ENCODE assay signal across 1 cellular context in genomic region chr10:17029581-17030271, GRCh38.
A peak's percentile ranks its signal among the peaks of the same experiment; 100 is the strongest.
TF ChIP-seq lines count a peak whose summit lies in the region.

No MANE protein-coding gene starts in this region.

TF ChIP-seq in K562, 482 proteins besides CTCF, POLR2A, EP300 and RAD21 (continued from another document and continues in another):
- TF ChIP-seq MTA1 (IDR thresholded peaks at IDR 0.05; ENCODE audit: borderline replicate concordance), result no peak
- no peak for TF ChIP-seq SRSF7 (optimal IDR thresholded peaks at IDR 0.05; ENCODE audit: low read depth, low read length)
- TF ChIP-seq SMARCA5 (IDR thresholded peaks at IDR 0.05), result no peak
- TF ChIP-seq NCOA2 (IDR thresholded peaks at IDR 0.05; ENCODE audit: partially characterized antibody in 2 of 2), result peak in 1 of 2 experiments; percentile 48
- no peak for TF ChIP-seq BMI1 (IDR thresholded peaks at IDR 0.05; ENCODE audit: low read length)
- TF ChIP-seq BCL6 (CRISPR knock-in tag; IDR thresholded peaks at IDR 0.05), result no peak
- no peak for TF ChIP-seq MYBL2 (IDR thresholded peaks at IDR 0.05; ENCODE audit: low read depth)
- no peak for TF ChIP-seq MYBL2 (CRISPR knock-in tag; IDR thresholded peaks at IDR 0.05; ENCODE audit: borderline replicate concordance)
- no peak for TF ChIP-seq ZFP36 (IDR thresholded peaks at IDR 0.05; ENCODE audit: low read depth, low read length, partially characterized antibody)
- no peak for TF ChIP-seq AFF4 (CRISPR knock-in tag; IDR thresholded peaks at IDR 0.05)
- no peak for TF ChIP-seq CBFB (CRISPR knock-in tag; IDR thresholded peaks at IDR 0.05)
- no peak for TF ChIP-seq ZFX (CRISPR knock-in tag; IDR thresholded peaks at IDR 0.05)
- no peak for TF ChIP-seq ZNF699 (CRISPR knock-in tag; IDR thresholded peaks at IDR 0.05; ENCODE audit: insufficient replicate concordance)
- no peak for TF ChIP-seq ZNF282 (CRISPR knock-in tag; IDR thresholded peaks at IDR 0.05)
- TF ChIP-seq JUN (IDR thresholded peaks at IDR 0.05; ENCODE audit: borderline replicate concordance, low read depth, low read length), result peak; percentile 96
- no peak for TF ChIP-seq JUN (CRISPR knock-in tag; IDR thresholded peaks at IDR 0.05; ENCODE audit: borderline replicate concordance)
- no peak for TF ChIP-seq ZNF197 (CRISPR knock-in tag; IDR thresholded peaks at IDR 0.05; ENCODE audit: low read depth)
- no peak for TF ChIP-seq NFXL1 (CRISPR knock-in tag; IDR thresholded peaks at IDR 0.05)
- TF ChIP-seq CEBPB (tag; IDR thresholded peaks at IDR 0.05), result no peak
- TF ChIP-seq ZNF311 (CRISPR knock-in tag; IDR thresholded peaks at IDR 0.05), result no peak
- peak; percentile 77 for TF ChIP-seq FOS (IDR thresholded peaks at IDR 0.05; ENCODE audit: extremely low read depth, insufficient read length)
- no peak for TF ChIP-seq HOMEZ (CRISPR knock-in tag; IDR thresholded peaks at IDR 0.05)
- TF ChIP-seq ZNF511 (CRISPR knock-in tag; IDR thresholded peaks at IDR 0.05), result no peak
- no peak for TF ChIP-seq NFYB (IDR thresholded peaks at IDR 0.05; ENCODE audit: extremely low read depth, insufficient read length)
- TF ChIP-seq LEF1 (IDR thresholded peaks at IDR 0.05), result peak; percentile 61
- TF ChIP-seq SPI1 (IDR thresholded peaks at IDR 0.05; ENCODE audit: borderline replicate concordance, low read depth, low read length), result peak; percentile 47; the same call in 1 of the 2 replicates
- no peak for TF ChIP-seq ZNF77 (CRISPR knock-in tag; IDR thresholded peaks at IDR 0.05)
- no peak for TF ChIP-seq ETS2 (tag; IDR thresholded peaks at IDR 0.05; ENCODE audit: borderline replicate concordance, poor library complexity, severe bottlenecking)
- no peak for TF ChIP-seq HNRNPLL (IDR thresholded peaks at IDR 0.05; ENCODE audit: low read depth, low read length, poor library complexity, severe bottlenecking)
- TF ChIP-seq ELK1 (CRISPR knock-in tag; IDR thresholded peaks at IDR 0.05), result no peak
- TF ChIP-seq ZNF174 (CRISPR knock-in tag; IDR thresholded peaks at IDR 0.05), result no peak
- TF ChIP-seq MCM2 (IDR thresholded peaks at IDR 0.05; ENCODE audit: low read depth), result no peak
- no peak for TF ChIP-seq ZFP30 (CRISPR knock-in tag; IDR thresholded peaks at IDR 0.05; ENCODE audit: borderline replicate concordance)
- TF ChIP-seq TFAP4 (CRISPR knock-in tag; IDR thresholded peaks at IDR 0.05; ENCODE audit: borderline replicate concordance), result no peak
- TF ChIP-seq ZNF12 (CRISPR knock-in tag; IDR thresholded peaks at IDR 0.05), result no peak
- TF ChIP-seq MEF2A (IDR thresholded peaks at IDR 0.05; ENCODE audit: control insufficient read depth, low read depth, low read length), result no peak
- TF ChIP-seq ZNF277 (CRISPR knock-in tag; IDR thresholded peaks at IDR 0.05; ENCODE audit: borderline replicate concordance), result no peak
- TF ChIP-seq SP1 (CRISPR knock-in tag; IDR thresholded peaks at IDR 0.05), result no peak
- TF ChIP-seq KDM5B (IDR thresholded peaks at IDR 0.05; ENCODE audit: insufficient replicate concordance, low read depth, low read length), result no peak
- TF ChIP-seq NCOA4 (IDR thresholded peaks at IDR 0.05; ENCODE audit: partially characterized antibody), result no peak
- TF ChIP-seq TRIM25 (IDR thresholded peaks at IDR 0.05; ENCODE audit: borderline replicate concordance), result no peak
- no peak for TF ChIP-seq TFAM (CRISPR knock-in tag; conservative IDR thresholded peaks at IDR 0.05)
- TF ChIP-seq MNT (conservative IDR thresholded peaks at IDR 0.05), result peak in 1 of 2 experiments; percentile 59; a peak in 1 of 4 replicates
- TF ChIP-seq MEF2D (tag; conservative IDR thresholded peaks at IDR 0.05; ENCODE audit: low read depth), result no peak
- no peak for TF ChIP-seq ZNF280B (CRISPR knock-in tag; IDR thresholded peaks at IDR 0.05)
- TF ChIP-seq TBL1XR1 (IDR thresholded peaks at IDR 0.05; ENCODE audit: low read length in 2 of 2), result peak in 1 of 2 experiments; percentile 32; a peak in 1 of 4 replicates
- no peak for TF ChIP-seq KLF1 (tag; IDR thresholded peaks at IDR 0.05)
- no peak for TF ChIP-seq ZBTB7A (IDR thresholded peaks at IDR 0.05; ENCODE audit: borderline replicate concordance, control insufficient read depth, low read depth, low read length)
- no peak for TF ChIP-seq ZNF830 (CRISPR knock-in tag; IDR thresholded peaks at IDR 0.05)
- TF ChIP-seq ZBTB5 (IDR thresholded peaks at IDR 0.05), result no peak
- no peak for TF ChIP-seq POU5F1 (IDR thresholded peaks at IDR 0.05; ENCODE audit: borderline replicate concordance, low read depth, low read length, partially characterized antibody)
- TF ChIP-seq NFE2 (IDR thresholded peaks at IDR 0.05; ENCODE audit: low read depth), result peak; percentile 75
- no peak for TF ChIP-seq TCF7L2 (IDR thresholded peaks at IDR 0.05; ENCODE audit: low read depth, low read length)
